8 cellular contexts compared by ENCODE assay signal in genomic region chr10:74982634-74982982, GRCh38.
"Had no signal": no experiment of that assay in that cellular context is flagged by ENCODE, and none has a peak within 500 bp of the region (broad histone marks: within the 10 kb centered on the region; RNA-seq: fewer than 3 reads in every experiment).

No MANE protein-coding gene starts in this region.

- H3K27me3 Mint-ChIP-seq: activated CD4-positive, alpha-beta T cell treated with anti-CD3 and anti-CD28 coated beads, Interleukin-2, amount 10 ng/mL, durations not matched to agents 7 days and 5 days; stimulated activated naive CD8-positive, alpha-beta T cell treated with anti-CD3 and anti-CD28 coated beads, Interleukin-15, Interleukin-2, amounts not matched to agents 100 ng/mL and 50 ng/mL, for 24 hours had no signal

- DNase-seq: activated CD4-positive, alpha-beta T cell treated with anti-CD3 and anti-CD28 coated beads, Interleukin-2, amount 10 ng/mL, durations not matched to agents 7 days and 5 days; activated CD4-positive, CD25-positive, alpha-beta regulatory T cell; activated naive CD4-positive, alpha-beta T cell treated with anti-CD3 and anti-CD28 coated beads, Interleukin-2, amount 50 U/mL, for 16 hours; activated T-cell treated with anti-CD3 and anti-CD28 coated beads, Interleukin-2, amount 50 U/mL, for 1 hour; hippocampal formation; sigmoid colon; stimulated activated CD4-positive, alpha-beta T cell treated with anti-CD3 and anti-CD28 coated beads, Interleukin-12 subunit alpha, Interleukin-12 subunit beta, amount 100 ng/mL, for 4 hours had no signal

- H3K27ac Mint-ChIP-seq: activated CD4-positive, alpha-beta T cell treated with anti-CD3 and anti-CD28 coated beads, Interleukin-2, amount 10 ng/mL, durations not matched to agents 7 days and 5 days; stimulated activated naive CD8-positive, alpha-beta T cell treated with anti-CD3 and anti-CD28 coated beads, Interleukin-15, Interleukin-2, amounts not matched to agents 100 ng/mL and 50 ng/mL, for 24 hours had no signal

- H3K4me3 Mint-ChIP-seq: activated CD4-positive, alpha-beta T cell treated with anti-CD3 and anti-CD28 coated beads, Interleukin-2, amount 10 ng/mL, durations not matched to agents 7 days and 5 days; stimulated activated naive CD8-positive, alpha-beta T cell treated with anti-CD3 and anti-CD28 coated beads, Interleukin-15, Interleukin-2, amounts not matched to agents 100 ng/mL and 50 ng/mL, for 24 hours had no signal

- H3K9me3 Mint-ChIP-seq: activated CD4-positive, alpha-beta T cell treated with anti-CD3 and anti-CD28 coated beads, Interleukin-2, amount 10 ng/mL, durations not matched to agents 7 days and 5 days; stimulated activated naive CD8-positive, alpha-beta T cell treated with anti-CD3 and anti-CD28 coated beads, Interleukin-15, Interleukin-2, amounts not matched to agents 100 ng/mL and 50 ng/mL, for 24 hours had no signal
